Comparison of ENCODE assay signal across 12 cellular contexts in genomic region chr16:67154578-67155304, GRCh38. TPM values are rescaled to one million over a fixed set of nuclear protein-coding genes. Genes with fewer than 3 reads are reported as not detected.
DNase-seq lines count a peak whose midpoint lies in the region; ATAC-seq and TF ChIP-seq lines count a peak whose summit lies in the region.
"Had no signal": no experiment of that assay in that cellular context is flagged by ENCODE, and none has a peak within 500 bp of the region (broad histone marks: within the 10 kb centered on the region; RNA-seq: fewer than 3 reads in every experiment).

No MANE protein-coding gene starts in this region.

- peak overlapping the region; percentile 76 to 87 (median 83) for H3K4me3 Mint-ChIP-seq in brain
- peak overlapping the region in 6 of 10 donors; percentile 58 to 88 (median 70) for H3K4me3 Mint-ChIP-seq in naive thymus-derived CD4-positive, alpha-beta T cell

- peaks cover 0 to 6% (median 0%) of the 10 kb centered on the region in 5 experiments for H3K9me3 Mint-ChIP-seq in brain
- H3K9me3 Mint-ChIP-seq in naive thymus-derived CD4-positive, alpha-beta T cell: peaks cover 0 to 1% (median 0%) of the 10 kb centered on the region in 11 donors

- TF ChIP-seq CTCF in AG10803 (conservative IDR thresholded peaks at IDR 0.05; ENCODE audit: low read length) (no peak), brain (conservative IDR thresholded peaks at IDR 0.05) (no peak)

- H3K27ac Mint-ChIP-seq in brain: peak overlapping the region in 1 of 5 experiments; percentile 66
- H3K27ac Mint-ChIP-seq in naive thymus-derived CD4-positive, alpha-beta T cell: peak overlapping the region in 2 of 9 donors; percentile 70 to 77

- peaks cover 26% of the 10 kb centered on the region for H3K4me1 Mint-ChIP-seq in brain
- peaks cover 31 to 64% (median 46%) of the 10 kb centered on the region in 7 donors for H3K4me1 Mint-ChIP-seq in naive thymus-derived CD4-positive, alpha-beta T cell

- H3K4me1 ChIP-seq in naive thymus-derived CD4-positive, alpha-beta T cell (ENCODE audit: control insufficient read depth in 2 of 2, insufficient read depth in 2 of 2, low read length in 2 of 2): peaks cover 25 to 36% of the 10 kb centered on the region in 2 donors

- no peak for ATAC-seq in naive thymus-derived CD4-positive, alpha-beta T cell
- ATAC-seq in GM21619 (IDR thresholded peaks at IDR 0.05; ENCODE audit: unreplicated experiment): no peak
- ATAC-seq in HG03135 (IDR thresholded peaks at IDR 0.05; ENCODE audit: unreplicated experiment): no peak
- no peak for ATAC-seq in HG03521 (IDR thresholded peaks at IDR 0.05; ENCODE audit: unreplicated experiment)

- H3K9me3 ChIP-seq in naive thymus-derived CD4-positive, alpha-beta T cell (ENCODE audit: control insufficient read depth in 2 of 3, low read length in 3 of 3): no peaks in the 10 kb centered on the region
- H3K9me3 ChIP-seq: gastrocnemius medialis, upper lobe of left lung had no signal

- peak overlapping the region; percentile 35 for H3K4me3 ChIP-seq in AG10803 (ENCODE audit: low read length)
- peak overlapping the region; percentile 30; the same call in 1 of the 2 replicates for H3K4me3 ChIP-seq in H7 (ENCODE audit: insufficient read depth, low read depth, low read length)
- no peak overlapping the region for H3K4me3 ChIP-seq in naive thymus-derived CD4-positive, alpha-beta T cell (ENCODE audit: low read length)
- H3K4me3 ChIP-seq: SJSA1 had no signal

- no peak overlapping the region for H3K27ac ChIP-seq in naive thymus-derived CD4-positive, alpha-beta T cell (ENCODE audit: low read depth, low read length)
- H3K27ac ChIP-seq: gastrocnemius medialis, SJSA1, skin epidermis, upper lobe of left lung had no signal

- H3K27me3 Mint-ChIP-seq in brain: peaks cover 91% of the 10 kb centered on the region
- peaks cover 0 to 8% (median 0%) of the 10 kb centered on the region in 5 donors for H3K27me3 Mint-ChIP-seq in naive thymus-derived CD4-positive, alpha-beta T cell

- H3K36me3 Mint-ChIP-seq in brain: no peaks in the 10 kb centered on the region
- peaks cover 0 to 43% (median 0%) of the 10 kb centered on the region in 5 donors for H3K36me3 Mint-ChIP-seq in naive thymus-derived CD4-positive, alpha-beta T cell

- CTCF ChIA-PET in naive thymus-derived CD4-positive, alpha-beta T cell (lab: Charles Lee): interaction anchor here (0.5 to 2.8 kb wide), 24 partner anchors 8 to 262 kb away, joined by 3 to 24 read pairs (median 4); partner anchors contain the start of genes EXOC3L1 and TMEM208

- intact Hi-C loops in naive thymus-derived CD4-positive, alpha-beta T cell (cut with micrococcal nuclease): loop anchor here (1.0 kb wide), 5 partner anchors 29 to 207 kb away; partner anchors contain the start of gene MATCAP1 (in 1 of the 2)

- POLR2A ChIA-PET in naive thymus-derived CD4-positive, alpha-beta T cell (lab: Charles Lee): interaction anchor here (0.5 to 2.1 kb wide), 8 partner anchors 10 to 272 kb away, joined by 3 to 7 read pairs (median 3); no protein-coding TSS in a partner anchor

- H3K27me3 ChIP-seq in H7 (ENCODE audit: control insufficient read depth, insufficient read depth, low read length): peaks cover 100% of the 10 kb centered on the region
- no peaks in the 10 kb centered on the region for H3K27me3 ChIP-seq in naive thymus-derived CD4-positive, alpha-beta T cell (ENCODE audit: control insufficient read depth in 2 of 2, insufficient read depth in 2 of 2, low read length in 2 of 2)
- H3K27me3 ChIP-seq: SJSA1 had no signal

- H3K36me3 ChIP-seq in H7 (replicated peaks; ENCODE audit: control insufficient read depth, insufficient read depth, low read length): no peaks in the 10 kb centered on the region
- H3K36me3 ChIP-seq in naive thymus-derived CD4-positive, alpha-beta T cell (ENCODE audit: control insufficient read depth in 2 of 3, insufficient read depth in 3 of 3, low read length in 3 of 3): peaks cover 0 to 3% (median 0%) of the 10 kb centered on the region in 3 experiments
- H3K36me3 ChIP-seq: gastrocnemius medialis, upper lobe of left lung had no signal

- DNase-seq in AG10803 (ENCODE audit: low read depth) (no peak), H7 (peak; percentile 82)
- no peak for DNase-seq in naive thymus-derived CD4-positive, alpha-beta T cell
- DNase-seq in stimulated activated CD4-positive, alpha-beta T cell treated with anti-CD3 and anti-CD28 coated beads, Interleukin-1b, Interleukin-23, amount 100 ng/mL, for 48 hours: no peak

RNA-seq across cellular contexts. Expression of gene B3GNT9, which starts 3.9 kb away (rescaled TPM):
- 7.6 and 8.7 TPM in 2 replicates for total RNA-seq in H7 (2014; rRNA removed; shearing (Covaris generic))
- polyA plus RNA-seq in brain (ENCODE audit: insufficient read depth, low read depth, low replicate concordance): 16.5 TPM
- total RNA-seq in naive thymus-derived CD4-positive, alpha-beta T cell: 10 to 100 TPM in 1 of 5 experiments, 1 to 10 TPM in 4; 1.9 to 13.2 (median 2.7) TPM
- 1 to 10 TPM in 1 of 2 donors, under 1 TPM in 1; 0.78 to 2.4 TPM for polyA plus RNA-seq in naive thymus-derived CD4-positive, alpha-beta T cell

RNA-seq across cellular contexts. Expression of gene TRADD, which starts 5.0 kb away (rescaled TPM):
- 1.3 and 1.8 TPM in 2 replicates for total RNA-seq in H7 (2014; rRNA removed; shearing (Covaris generic))
- 2.3 TPM for polyA plus RNA-seq in brain (ENCODE audit: insufficient read depth, low read depth, low replicate concordance)
- total RNA-seq in naive thymus-derived CD4-positive, alpha-beta T cell: 10 to 100 TPM; 47.0 to 92.8 (median 52.8) TPM
- polyA plus RNA-seq in naive thymus-derived CD4-positive, alpha-beta T cell: 10 to 100 TPM; 69.8 to 71.1 TPM

RNA-seq across cellular contexts. Expression of gene FBXL8, which starts 5.0 kb away (rescaled TPM):
- 0.67 and 0.73 TPM in 2 replicates for total RNA-seq in H7 (2014; rRNA removed; shearing (Covaris generic))
- 1.5 TPM for polyA plus RNA-seq in brain (ENCODE audit: insufficient read depth, low read depth, low replicate concordance)
- total RNA-seq in naive thymus-derived CD4-positive, alpha-beta T cell: 10 to 100 TPM in 2 of 5 experiments, 1 to 10 TPM in 3; 8.7 to 84.7 (median 9.7) TPM
- 1 to 10 TPM; 5.2 to 7.8 TPM for polyA plus RNA-seq in naive thymus-derived CD4-positive, alpha-beta T cell

RNA-seq across cellular contexts. Expression of gene HSF4, which starts 9.8 kb away (rescaled TPM):
- total RNA-seq in H7 (2014; rRNA removed; shearing (Covaris generic)): 1.6 and 4.0 TPM in 2 replicates
- polyA plus RNA-seq in brain (ENCODE audit: insufficient read depth, low read depth, low replicate concordance): 6.4 TPM
- total RNA-seq in naive thymus-derived CD4-positive, alpha-beta T cell: 100 to 1,000 TPM in 1 of 5 experiments, 10 to 100 TPM in 2, 1 to 10 TPM in 2; 9.9 to 150 (median 15.5) TPM
- polyA plus RNA-seq in naive thymus-derived CD4-positive, alpha-beta T cell: not detected

RNA-seq across cellular contexts. Expression of gene NOL3, which starts 15.6 kb away (rescaled TPM):
- 5.3 and 7.4 TPM in 2 replicates for total RNA-seq in H7 (2014; rRNA removed; shearing (Covaris generic))
- 25.6 TPM for polyA plus RNA-seq in brain (ENCODE audit: insufficient read depth, low read depth, low replicate concordance)
- total RNA-seq in naive thymus-derived CD4-positive, alpha-beta T cell: 10 to 100 TPM in 1 of 5 experiments, 1 to 10 TPM in 3, under 1 TPM in 1; 0.89 to 66.0 (median 1.8) TPM
- polyA plus RNA-seq in naive thymus-derived CD4-positive, alpha-beta T cell: not detected

Comparison
In these comparisons a context has a peak if more than half of its experiments do, and no peak if none do; other contexts are left out.
1. RNA of gene TRADD, which starts 5.0 kb away (total RNA-seq): 47.0 to 92.8 TPM in naive thymus-derived CD4-positive, alpha-beta T cell; 1.3 to 1.8 TPM in H7; every median in the first group is over 10 times any median in the second.